ENCODE assay signal across 9 cellular contexts in the genomic region with DNA sequence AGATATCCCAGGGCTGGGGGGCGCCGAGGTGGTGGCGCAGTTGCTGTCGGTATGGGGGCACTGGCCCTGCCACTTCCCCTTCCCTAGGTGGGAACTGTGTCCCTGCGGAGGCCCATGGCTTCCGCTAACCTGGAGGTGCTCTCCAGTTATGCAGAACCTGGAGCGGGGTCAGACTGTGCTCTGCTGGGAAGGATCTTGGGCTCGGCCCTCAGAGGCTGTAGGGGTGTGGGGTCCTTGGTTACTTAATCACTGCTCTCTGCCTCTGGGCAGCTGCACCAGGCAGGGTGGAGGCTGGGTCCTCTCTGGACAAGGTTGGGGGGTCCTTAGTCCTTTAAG. TPM values are rescaled to one million over a fixed set of nuclear protein-coding genes. Genes with fewer than 3 reads are reported as not detected.
DNase-seq lines count a peak whose midpoint lies in the region; ATAC-seq and TF ChIP-seq lines count a peak whose summit lies in the region.
"Had no signal": no experiment of that assay in that cellular context is flagged by ENCODE, and none has a peak within 500 bp of the region (broad histone marks: within the 10 kb centered on the region; RNA-seq: fewer than 3 reads in every experiment).

No MANE protein-coding gene starts in this region.

- peak overlapping the region; percentile 6 for H2BK12ac ChIP-seq in trophoblast cell (ENCODE audit: low read length)

- peaks cover 55% of the 10 kb centered on the region for H3K79me2 ChIP-seq in trophoblast cell (ENCODE audit: control insufficient read depth, insufficient read depth, low read length, poor library complexity)

- H4K12ac ChIP-seq in trophoblast cell (ENCODE audit: low read depth, low read length), result peak overlapping the region; percentile 31

- peaks cover 47 to 61% of the 10 kb centered on the region in 2 experiments for H3K4me1 ChIP-seq in trophoblast cell (ENCODE audit: control insufficient read depth in 1 of 2, insufficient read depth in 2 of 2, low read length in 2 of 2)

- peak overlapping the region; percentile 49 for H2BK120ac ChIP-seq in trophoblast cell (ENCODE audit: insufficient read depth, low read length, poor library complexity)

- peak overlapping the region; percentile 71 for H3K18ac ChIP-seq in trophoblast cell (ENCODE audit: low read length)

- peak overlapping the region; percentile 87 for H2AK5ac ChIP-seq in trophoblast cell (ENCODE audit: low read length)

- WGBS in trophoblast cell (ENCODE audit: extremely low coverage, insufficient coverage, insufficient read length), result no CpG with 5 or more reads among the region's 8 CpGs

- no peak for TF ChIP-seq CTCF in C4-2B (conservative IDR thresholded peaks at IDR 0.05)
- TF ChIP-seq CTCF in fibroblast of pulmonary artery (IDR thresholded peaks at IDR 0.05; ENCODE audit: low read length, missing control alignments), result no peak

- H4K91ac ChIP-seq in trophoblast cell (ENCODE audit: low read depth, low read length), result peak overlapping the region; percentile 41

- peak overlapping the region; percentile 65 for H2BK5ac ChIP-seq in trophoblast cell (ENCODE audit: low read depth, low read length, poor library complexity)

- no peak overlapping the region for H2AFZ ChIP-seq in trophoblast cell (ENCODE audit: insufficient read depth, low read length, poor library complexity)

- H3K23ac ChIP-seq in trophoblast cell (ENCODE audit: low read length), result no peak overlapping the region

- peak overlapping the region; percentile 95 for H3K4me3 ChIP-seq in fibroblast of pulmonary artery (replicated peaks; ENCODE audit: low read depth, low read length)
- peak overlapping the region; percentile 44 for H3K4me3 ChIP-seq in trophoblast cell (ENCODE audit: low read depth, low read length)
- H3K4me3 ChIP-seq: cardiac muscle cell had no signal

- H4K8ac ChIP-seq in trophoblast cell (ENCODE audit: low read depth, low read length), result peak overlapping the region; percentile 62

- no peaks in the 10 kb centered on the region for H3K27me3 ChIP-seq in trophoblast cell (ENCODE audit: insufficient read depth, low read length)
- H3K27me3 ChIP-seq: cardiac muscle cell had no signal

- H3K79me1 ChIP-seq in trophoblast cell (ENCODE audit: low read length), result peaks cover 50% of the 10 kb centered on the region

- H3K9me3 ChIP-seq in trophoblast cell (ENCODE audit: insufficient read depth, low read depth, low read length), result no peaks in the 10 kb centered on the region

- peak overlapping the region; percentile 88 for H3K4me2 ChIP-seq in trophoblast cell (ENCODE audit: low read length)

- H3K27ac ChIP-seq in C4-2B, result peak overlapping the region; percentile 96
- H3K27ac ChIP-seq in trophoblast cell (ENCODE audit: low read depth, low read length), result peak overlapping the region; percentile 86
- H3K27ac ChIP-seq: cardiac muscle cell had no signal

- peaks cover 23 to 35% of the 10 kb centered on the region in 2 experiments for H3K36me3 ChIP-seq in trophoblast cell (ENCODE audit: control insufficient read depth in 1 of 2, insufficient read depth in 2 of 2, low read length in 2 of 2)
- H3K36me3 ChIP-seq: cardiac muscle cell had no signal

- DNase-seq in fibroblast of pulmonary artery (ENCODE audit: low read depth) (no peak), trophoblast cell (no peak), DMS153 treated with DMSO at 0.1 percent for 48 hours (lab: John Stamatoyannopoulos, UW; ENCODE audit: unreplicated experiment) (no peak), NCI-H2196 (lab: John Stamatoyannopoulos, UW; ENCODE audit: unreplicated experiment) (no peak)

- H3K14ac ChIP-seq in trophoblast cell (ENCODE audit: low read length), result peak overlapping the region; percentile 81

- peak overlapping the region; percentile 88 for H3K4ac ChIP-seq in trophoblast cell (ENCODE audit: low read depth, low read length)

- ATAC-seq in SK-N-SH treated with all-trans-retinoic acid at 6 μM for 48 hours (peak; percentile 7), GM21447 (IDR thresholded peaks at IDR 0.05; ENCODE audit: unreplicated experiment) (no peak), GM21825 (IDR thresholded peaks at IDR 0.05; ENCODE audit: unreplicated experiment) (no peak)

- no peak overlapping the region for H3K9ac ChIP-seq in trophoblast cell (ENCODE audit: low read length)

TF ChIP-seq in SK-N-SH treated with all-trans-retinoic acid at 6 μM for 48 hours, 23 proteins besides CTCF, POLR2A, EP300 and RAD21:
- TF ChIP-seq TOX (CRISPR knock-in tag; IDR thresholded peaks at IDR 0.05; ENCODE audit: borderline replicate concordance) (no peak), SNAI2 (CRISPR knock-in tag; IDR thresholded peaks at IDR 0.05) (no peak), ESRRG (CRISPR knock-in tag; IDR thresholded peaks at IDR 0.05) (no peak), ZNF8 (CRISPR knock-in tag; IDR thresholded peaks at IDR 0.05) (no peak), ZFP30 (CRISPR knock-in tag; IDR thresholded peaks at IDR 0.05) (no peak), CSDC2 (CRISPR knock-in tag; IDR thresholded peaks at IDR 0.05) (no peak), ARNTL (CRISPR knock-in tag; IDR thresholded peaks at IDR 0.05; ENCODE audit: borderline replicate concordance, low read depth) (no peak), ZNF70 (CRISPR knock-in tag; IDR thresholded peaks at IDR 0.05) (no peak)
- TF ChIP-seq, protein P1, sequence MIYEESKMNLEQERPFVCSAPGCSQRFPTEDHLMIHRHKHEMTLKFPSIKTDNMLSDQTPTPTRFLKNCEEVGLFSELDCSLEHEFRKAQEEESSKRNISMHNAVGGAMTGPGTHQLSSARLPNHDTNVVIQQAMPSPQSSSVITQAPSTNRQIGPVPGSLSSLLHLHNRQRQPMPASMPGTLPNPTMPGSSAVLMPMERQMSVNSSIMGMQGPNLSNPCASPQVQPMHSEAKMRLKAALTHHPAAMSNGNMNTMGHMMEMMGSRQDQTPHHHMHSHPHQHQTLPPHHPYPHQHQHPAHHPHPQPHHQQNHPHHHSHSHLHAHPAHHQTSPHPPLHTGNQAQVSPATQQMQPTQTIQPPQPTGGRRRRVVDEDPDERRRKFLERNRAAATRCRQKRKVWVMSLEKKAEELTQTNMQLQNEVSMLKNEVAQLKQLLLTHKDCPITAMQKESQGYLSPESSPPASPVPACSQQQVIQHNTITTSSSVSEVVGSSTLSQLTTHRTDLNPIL (CRISPR knock-in tag; IDR thresholded peaks at IDR 0.05; ENCODE audit: low read depth), result no peak
- TF ChIP-seq, protein P2, sequence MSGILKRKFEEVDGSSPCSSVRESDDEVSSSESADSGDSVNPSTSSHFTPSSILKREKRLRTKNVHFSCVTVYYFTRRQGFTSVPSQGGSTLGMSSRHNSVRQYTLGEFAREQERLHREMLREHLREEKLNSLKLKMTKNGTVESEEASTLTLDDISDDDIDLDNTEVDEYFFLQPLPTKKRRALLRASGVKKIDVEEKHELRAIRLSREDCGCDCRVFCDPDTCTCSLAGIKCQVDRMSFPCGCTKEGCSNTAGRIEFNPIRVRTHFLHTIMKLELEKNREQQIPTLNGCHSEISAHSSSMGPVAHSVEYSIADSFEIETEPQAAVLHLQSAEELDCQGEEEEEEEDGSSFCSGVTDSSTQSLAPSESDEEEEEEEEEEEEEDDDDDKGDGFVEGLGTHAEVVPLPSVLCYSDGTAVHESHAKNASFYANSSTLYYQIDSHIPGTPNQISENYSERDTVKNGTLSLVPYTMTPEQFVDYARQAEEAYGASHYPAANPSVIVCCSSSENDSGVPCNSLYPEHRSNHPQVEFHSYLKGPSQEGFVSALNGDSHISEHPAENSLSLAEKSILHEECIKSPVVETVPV (CRISPR knock-in tag; IDR thresholded peaks at IDR 0.05), result no peak
- TF ChIP-seq, protein P3, sequence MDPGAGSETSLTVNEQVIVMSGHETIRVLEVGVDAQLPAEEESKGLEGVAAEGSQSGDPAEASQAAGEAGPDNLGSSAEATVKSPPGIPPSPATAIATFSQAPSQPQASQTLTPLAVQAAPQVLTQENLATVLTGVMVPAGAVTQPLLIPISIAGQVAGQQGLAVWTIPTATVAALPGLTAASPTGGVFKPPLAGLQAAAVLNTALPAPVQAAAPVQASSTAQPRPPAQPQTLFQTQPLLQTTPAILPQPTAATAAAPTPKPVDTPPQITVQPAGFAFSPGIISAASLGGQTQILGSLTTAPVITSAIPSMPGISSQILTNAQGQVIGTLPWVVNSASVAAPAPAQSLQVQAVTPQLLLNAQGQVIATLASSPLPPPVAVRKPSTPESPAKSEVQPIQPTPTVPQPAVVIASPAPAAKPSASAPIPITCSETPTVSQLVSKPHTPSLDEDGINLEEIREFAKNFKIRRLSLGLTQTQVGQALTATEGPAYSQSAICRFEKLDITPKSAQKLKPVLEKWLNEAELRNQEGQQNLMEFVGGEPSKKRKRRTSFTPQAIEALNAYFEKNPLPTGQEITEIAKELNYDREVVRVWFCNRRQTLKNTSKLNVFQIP (CRISPR knock-in tag; IDR thresholded peaks at IDR 0.05; ENCODE audit: borderline replicate concordance, low read depth), result no peak
- TF ChIP-seq, protein P4, sequence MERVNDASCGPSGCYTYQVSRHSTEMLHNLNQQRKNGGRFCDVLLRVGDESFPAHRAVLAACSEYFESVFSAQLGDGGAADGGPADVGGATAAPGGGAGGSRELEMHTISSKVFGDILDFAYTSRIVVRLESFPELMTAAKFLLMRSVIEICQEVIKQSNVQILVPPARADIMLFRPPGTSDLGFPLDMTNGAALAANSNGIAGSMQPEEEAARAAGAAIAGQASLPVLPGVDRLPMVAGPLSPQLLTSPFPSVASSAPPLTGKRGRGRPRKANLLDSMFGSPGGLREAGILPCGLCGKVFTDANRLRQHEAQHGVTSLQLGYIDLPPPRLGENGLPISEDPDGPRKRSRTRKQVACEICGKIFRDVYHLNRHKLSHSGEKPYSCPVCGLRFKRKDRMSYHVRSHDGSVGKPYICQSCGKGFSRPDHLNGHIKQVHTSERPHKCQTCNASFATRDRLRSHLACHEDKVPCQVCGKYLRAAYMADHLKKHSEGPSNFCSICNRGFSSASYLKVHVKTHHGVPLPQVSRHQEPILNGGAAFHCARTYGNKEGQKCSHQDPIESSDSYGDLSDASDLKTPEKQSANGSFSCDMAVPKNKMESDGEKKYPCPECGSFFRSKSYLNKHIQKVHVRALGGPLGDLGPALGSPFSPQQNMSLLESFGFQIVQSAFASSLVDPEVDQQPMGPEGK (CRISPR knock-in tag; IDR thresholded peaks at IDR 0.05; ENCODE audit: borderline replicate concordance), result no peak

RNA-seq across cellular contexts. Expression of a gene that starts 2.4 kb away (rescaled TPM):
- 402 and 424 TPM in 2 replicates for polyA plus RNA-seq in trophoblast cell (2013)

RNA-seq across cellular contexts. Expression of a gene that starts 31.8 kb away (rescaled TPM):
- polyA plus RNA-seq in trophoblast cell (2013), result 4.5 and 4.7 TPM in 2 replicates
